ENCODE assay signal across 28 cellular contexts in the genomic region with DNA sequence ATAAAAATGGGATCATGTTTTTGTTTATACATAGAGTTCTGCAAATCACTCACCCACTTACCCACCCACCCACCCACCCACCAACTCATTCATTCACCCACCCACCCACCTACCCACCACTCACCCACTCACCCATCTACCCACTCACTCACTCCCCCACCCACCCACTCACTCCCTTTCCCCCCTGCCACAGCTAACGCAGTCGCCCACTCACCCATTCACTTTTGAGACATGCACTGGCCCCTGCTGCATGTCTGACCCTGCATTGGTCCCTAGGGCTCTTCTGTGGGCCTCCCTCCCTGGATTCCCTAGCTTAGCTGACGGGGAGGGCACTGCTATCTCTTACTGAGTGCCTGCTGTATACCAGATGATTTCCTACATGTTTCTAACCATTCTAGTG.
"Had no signal": no experiment of that assay in that cellular context is flagged by ENCODE, and none has a peak within 500 bp of the region (broad histone marks: within the 10 kb centered on the region; RNA-seq: fewer than 3 reads in every experiment).

No MANE protein-coding gene starts in this region.

- H3K36me3 Mint-ChIP-seq: immature natural killer cell; naive thymus-derived CD8-positive, alpha-beta T cell; neural progenitor cell; stimulated activated memory B cell treated with anti-CD40 and anti-IgM and Interleukin-4, amounts not matched to agents 10 μg/mL and 1 μg/mL and 100 μg/mL, for 72 hours; type B pancreatic cell had no signal

- H3K4me1 ChIP-seq: left lung, lower lobe of right lung, parathyroid adenoma, psoas muscle, right lobe of liver, tibial nerve, uterus had no signal

- FAIRE-seq: islet of Langerhans, kidney had no signal

- H3K4me1 Mint-ChIP-seq: stimulated activated naive CD8-positive, alpha-beta T cell treated with anti-CD3 and anti-CD28 coated beads, Interleukin-15, amount 100 ng/mL, for 72 hours had no signal

- H3K27me3 ChIP-seq: neural progenitor cell, right lobe of liver, uterus had no signal

- H3K9me3 Mint-ChIP-seq: immature natural killer cell; naive thymus-derived CD8-positive, alpha-beta T cell; nephron; neural progenitor cell; stimulated activated memory B cell treated with anti-CD40 and anti-IgM and Interleukin-4, amounts not matched to agents 10 μg/mL and 1 μg/mL and 100 μg/mL, for 72 hours; stimulated activated naive CD8-positive, alpha-beta T cell treated with anti-CD3 and anti-CD28 coated beads, Interleukin-15, amount 100 ng/mL, for 72 hours; type B pancreatic cell had no signal

- H3K27ac ChIP-seq: left lung, lower lobe of right lung, neural progenitor cell, neutrophil, parathyroid adenoma, psoas muscle, right lobe of liver, tibial nerve, uterus had no signal

- H3K4me3 ChIP-seq: left lung, lower lobe of right lung, neural progenitor cell, psoas muscle, right lobe of liver, smooth muscle cell, tibial nerve, uterus had no signal

- H3K79me2 ChIP-seq: parathyroid adenoma had no signal

- H3K9ac ChIP-seq: neural progenitor cell, parathyroid adenoma had no signal

- DNase-seq: immature natural killer cell; kidney; left colon; left lung; lower lobe of right lung; mammary epithelial cell; mesenchymal stem cell; naive thymus-derived CD8-positive, alpha-beta T cell; occipital lobe; psoas muscle; right lobe of liver; stimulated activated CD4-positive, alpha-beta T cell treated with anti-CD3 and anti-CD28 coated beads, Interleukin-1b, Interleukin-23, amount 100 ng/mL, for 48 hours; stimulated activated CD4-positive, alpha-beta T cell treated with anti-CD3 and anti-CD28 coated beads, Interleukin-2, amount 100 ng/mL, for 48 hours; stimulated activated CD4-positive, alpha-beta T cell treated with anti-CD3 and anti-CD28 coated beads, Interleukin-4, amount 100 ng/mL, for 4 hours; stimulated activated CD8-positive, alpha-beta memory T cell treated with anti-CD3 and anti-CD28 coated beads, Interleukin-4, amount 100 ng/mL, for 48 hours; stimulated activated naive CD4-positive, alpha-beta T cell treated with Interleukin-2 at 50 U/mL for 16 hours; stimulated activated naive CD8-positive, alpha-beta T cell treated with anti-CD3 and anti-CD28 coated beads, Interleukin-15, amount 100 ng/mL, for 72 hours; substantia nigra; uterus had no signal

- H3K27ac Mint-ChIP-seq: immature natural killer cell; naive thymus-derived CD8-positive, alpha-beta T cell; nephron; neural progenitor cell; stimulated activated memory B cell treated with anti-CD40 and anti-IgM and Interleukin-4, amounts not matched to agents 10 μg/mL and 1 μg/mL and 100 μg/mL, for 72 hours; stimulated activated naive CD8-positive, alpha-beta T cell treated with anti-CD3 and anti-CD28 coated beads, Interleukin-15, amount 100 ng/mL, for 72 hours; type B pancreatic cell had no signal

- H3K9me3 ChIP-seq: left lung, lower lobe of right lung, neutrophil, psoas muscle, right lobe of liver, tibial nerve, uterus had no signal

- H3K4me3 Mint-ChIP-seq: immature natural killer cell; naive thymus-derived CD8-positive, alpha-beta T cell; nephron; neural progenitor cell; stimulated activated memory B cell treated with anti-CD40 and anti-IgM and Interleukin-4, amounts not matched to agents 10 μg/mL and 1 μg/mL and 100 μg/mL, for 72 hours; stimulated activated naive CD8-positive, alpha-beta T cell treated with anti-CD3 and anti-CD28 coated beads, Interleukin-15, amount 100 ng/mL, for 72 hours; type B pancreatic cell had no signal

- H2AFZ ChIP-seq: neural progenitor cell, parathyroid adenoma had no signal

- H3K4me2 ChIP-seq: neural progenitor cell, smooth muscle cell had no signal

- H3K36me3 ChIP-seq: left lung, lower lobe of right lung, neural progenitor cell, neutrophil, right lobe of liver, tibial nerve, uterus had no signal
